1 cellular context compared by ENCODE assay signal in the genomic region with DNA sequence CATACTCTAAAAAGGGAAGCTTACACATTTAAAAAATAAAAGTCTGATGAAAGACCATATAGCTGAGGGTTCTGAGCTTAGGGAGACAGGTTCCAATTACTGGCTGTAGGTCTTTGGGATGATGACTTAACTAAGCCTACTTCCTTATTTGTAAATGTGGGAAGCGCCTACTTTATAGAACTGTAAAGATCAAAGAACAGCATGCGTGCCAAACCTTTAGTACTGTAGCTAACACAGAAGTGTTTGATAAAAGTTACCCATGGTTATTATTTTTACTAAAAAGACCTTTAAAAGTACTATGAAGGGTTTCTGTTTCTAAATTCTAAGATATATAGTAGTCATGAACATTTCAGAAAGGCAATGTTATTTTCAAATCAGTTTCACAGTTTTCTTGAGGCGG.
TF ChIP-seq lines count a peak whose summit lies in the region.

No MANE protein-coding gene starts in this region.

TF ChIP-seq in GM23338, 12 proteins besides CTCF, POLR2A, EP300 and RAD21 (continued from another document):
- TF ChIP-seq, protein P1, sequence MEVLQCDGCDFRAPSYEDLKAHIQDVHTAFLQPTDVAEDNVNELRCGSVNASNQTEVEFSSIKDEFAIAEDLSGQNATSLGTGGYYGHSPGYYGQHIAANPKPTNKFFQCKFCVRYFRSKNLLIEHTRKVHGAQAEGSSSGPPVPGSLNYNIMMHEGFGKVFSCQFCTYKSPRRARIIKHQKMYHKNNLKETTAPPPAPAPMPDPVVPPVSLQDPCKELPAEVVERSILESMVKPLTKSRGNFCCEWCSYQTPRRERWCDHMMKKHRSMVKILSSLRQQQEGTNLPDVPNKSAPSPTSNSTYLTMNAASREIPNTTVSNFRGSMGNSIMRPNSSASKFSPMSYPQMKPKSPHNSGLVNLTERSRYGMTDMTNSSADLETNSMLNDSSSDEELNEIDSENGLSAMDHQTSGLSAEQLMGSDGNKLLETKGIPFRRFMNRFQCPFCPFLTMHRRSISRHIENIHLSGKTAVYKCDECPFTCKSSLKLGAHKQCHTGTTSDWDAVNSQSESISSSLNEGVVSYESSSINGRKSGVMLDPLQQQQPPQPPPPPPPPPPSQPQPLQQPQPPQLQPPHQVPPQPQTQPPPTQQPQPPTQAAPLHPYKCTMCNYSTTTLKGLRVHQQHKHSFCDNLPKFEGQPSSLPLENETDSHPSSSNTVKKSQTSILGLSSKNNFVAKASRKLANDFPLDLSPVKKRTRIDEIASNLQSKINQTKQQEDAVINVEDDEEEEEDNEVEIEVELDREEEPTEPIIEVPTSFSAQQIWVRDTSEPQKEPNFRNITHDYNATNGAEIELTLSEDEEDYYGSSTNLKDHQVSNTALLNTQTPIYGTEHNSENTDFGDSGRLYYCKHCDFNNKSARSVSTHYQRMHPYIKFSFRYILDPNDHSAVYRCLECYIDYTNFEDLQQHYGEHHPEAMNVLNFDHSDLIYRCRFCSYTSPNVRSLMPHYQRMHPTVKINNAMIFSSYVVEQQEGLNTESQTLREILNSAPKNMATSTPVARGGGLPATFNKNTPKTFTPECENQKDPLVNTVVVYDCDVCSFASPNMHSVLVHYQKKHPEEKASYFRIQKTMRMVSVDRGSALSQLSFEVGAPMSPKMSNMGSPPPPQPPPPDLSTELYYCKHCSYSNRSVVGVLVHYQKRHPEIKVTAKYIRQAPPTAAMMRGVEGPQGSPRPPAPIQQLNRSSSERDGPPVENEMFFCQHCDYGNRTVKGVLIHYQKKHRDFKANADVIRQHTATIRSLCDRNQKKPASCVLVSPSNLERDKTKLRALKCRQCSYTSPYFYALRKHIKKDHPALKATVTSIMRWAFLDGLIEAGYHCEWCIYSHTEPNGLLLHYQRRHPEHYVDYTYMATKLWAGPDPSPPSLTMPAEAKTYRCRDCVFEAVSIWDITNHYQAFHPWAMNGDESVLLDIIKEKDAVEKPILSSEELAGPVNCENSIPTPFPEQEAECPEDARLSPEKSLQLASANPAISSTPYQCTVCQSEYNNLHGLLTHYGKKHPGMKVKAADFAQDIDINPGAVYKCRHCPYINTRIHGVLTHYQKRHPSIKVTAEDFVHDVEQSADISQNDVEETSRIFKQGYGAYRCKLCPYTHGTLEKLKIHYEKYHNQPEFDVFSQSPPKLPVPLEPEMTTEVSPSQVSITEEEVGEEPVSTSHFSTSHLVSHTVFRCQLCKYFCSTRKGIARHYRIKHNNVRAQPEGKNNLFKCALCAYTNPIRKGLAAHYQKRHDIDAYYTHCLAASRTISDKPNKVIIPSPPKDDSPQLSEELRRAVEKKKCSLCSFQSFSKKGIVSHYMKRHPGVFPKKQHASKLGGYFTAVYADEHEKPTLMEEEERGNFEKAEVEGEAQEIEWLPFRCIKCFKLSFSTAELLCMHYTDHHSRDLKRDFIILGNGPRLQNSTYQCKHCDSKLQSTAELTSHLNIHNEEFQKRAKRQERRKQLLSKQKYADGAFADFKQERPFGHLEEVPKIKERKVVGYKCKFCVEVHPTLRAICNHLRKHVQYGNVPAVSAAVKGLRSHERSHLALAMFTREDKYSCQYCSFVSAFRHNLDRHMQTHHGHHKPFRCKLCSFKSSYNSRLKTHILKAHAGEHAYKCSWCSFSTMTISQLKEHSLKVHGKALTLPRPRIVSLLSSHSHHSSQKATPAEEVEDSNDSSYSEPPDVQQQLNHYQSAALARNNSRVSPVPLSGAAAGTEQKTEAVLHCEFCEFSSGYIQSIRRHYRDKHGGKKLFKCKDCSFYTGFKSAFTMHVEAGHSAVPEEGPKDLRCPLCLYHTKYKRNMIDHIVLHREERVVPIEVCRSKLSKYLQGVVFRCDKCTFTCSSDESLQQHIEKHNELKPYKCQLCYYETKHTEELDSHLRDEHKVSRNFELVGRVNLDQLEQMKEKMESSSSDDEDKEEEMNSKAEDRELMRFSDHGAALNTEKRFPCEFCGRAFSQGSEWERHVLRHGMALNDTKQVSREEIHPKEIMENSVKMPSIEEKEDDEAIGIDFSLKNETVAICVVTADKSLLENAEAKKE (CRISPR knock-in tag; IDR thresholded peaks at IDR 0.05): no peak
- no peak for TF ChIP-seq REST (IDR thresholded peaks at IDR 0.05; ENCODE audit: unreplicated experiment)
- no peak for TF ChIP-seq NANOG (IDR thresholded peaks at IDR 0.05; ENCODE audit: borderline replicate concordance)
- no peak for TF ChIP-seq EZH2phosphoT487 (IDR thresholded peaks at IDR 0.05; ENCODE audit: unreplicated experiment)
- TF ChIP-seq JUNB (IDR thresholded peaks at IDR 0.05; ENCODE audit: unreplicated experiment): no peak
- no peak for TF ChIP-seq ZNF114 (CRISPR knock-in tag; IDR thresholded peaks at IDR 0.05)
- TF ChIP-seq ZNF331 (CRISPR knock-in tag; IDR thresholded peaks at IDR 0.05; ENCODE audit: low read depth): no peak
- no peak for TF ChIP-seq EZH2 (IDR thresholded peaks at IDR 0.05; ENCODE audit: low read depth, unreplicated experiment)
- TF ChIP-seq POLR2AphosphoS5 (IDR thresholded peaks at IDR 0.05; ENCODE audit: low read depth): no peak
